ENCODE assay signal across 15 cellular contexts in genomic region chr4:20356565-20356964, GRCh38.
A peak's percentile ranks its signal among the peaks of the same experiment; 100 is the strongest.
DNase-seq lines count a peak whose midpoint lies in the region; ATAC-seq lines count a peak whose summit lies in the region.
"Had no signal": no experiment of that assay in that cellular context is flagged by ENCODE, and none has a peak within 500 bp of the region (broad histone marks: within the 10 kb centered on the region; RNA-seq: fewer than 3 reads in every experiment).

No MANE protein-coding gene starts in this region.

- ATAC-seq in aorta (ENCODE audit: low FRiP score): no peak
- no peak for ATAC-seq in HG03280 (IDR thresholded peaks at IDR 0.05; ENCODE audit: unreplicated experiment)
- no peak for ATAC-seq in HG03095 (IDR thresholded peaks at IDR 0.05; ENCODE audit: unreplicated experiment)
- ATAC-seq: heart right ventricle, right lobe of liver had no signal

- no peak overlapping the region for H2AFZ ChIP-seq in neuronal stem cell (ENCODE audit: low read length)

- H3K4me1 ChIP-seq in HUES64 (ENCODE audit: insufficient read depth, low read length): peaks cover 25% of the 10 kb centered on the region
- H3K4me1 ChIP-seq in endocrine pancreas (ENCODE audit: control insufficient read depth, insufficient read depth, low read length): peaks cover 22% of the 10 kb centered on the region
- H3K4me1 ChIP-seq in neuronal stem cell (ENCODE audit: control insufficient read depth in 2 of 2, insufficient read depth in 1 of 2, low read depth in 1 of 2, low read length in 2 of 2): peaks cover 3 to 42% of the 10 kb centered on the region in 2 donors
- no peaks in the 10 kb centered on the region for H3K4me1 ChIP-seq in aorta (ENCODE audit: control insufficient read depth in 1 of 2, insufficient read depth in 2 of 2, low read length in 2 of 2)
- H3K4me1 ChIP-seq: right lobe of liver had no signal

- H4K8ac ChIP-seq in neuronal stem cell (ENCODE audit: low read depth, low read length): no peak overlapping the region

- H3K9ac ChIP-seq in HUES64 (ENCODE audit: low read depth, low read length) (peak overlapping the region; percentile 12; the same call in 1 of the 2 replicates), endocrine pancreas (ENCODE audit: control insufficient read depth, insufficient read depth, low read length) (no peak overlapping the region), neuronal stem cell (ENCODE audit: low read depth, low read length, poor library complexity) (no peak overlapping the region)

- no peak overlapping the region for H2BK5ac ChIP-seq in neuronal stem cell (ENCODE audit: low read length)

- DNase-seq in NCI-H510A (lab: John Stamatoyannopoulos, UW): peak; percentile 16
- DNase-seq in neuronal stem cell (ENCODE audit: low spot score): peak; percentile 39
- DNase-seq in aorta: no peak
- no peak for DNase-seq in activated T-cell treated with anti-CD3 and anti-CD28 coated beads, Interleukin-2, amount 50 U/mL, for 48 hours
- DNase-seq: CD4-positive, CD25-positive, alpha-beta regulatory T cell; heart right ventricle; MG63; right lobe of liver; SIG-M5; trophoblast cell had no signal

- H3K27ac ChIP-seq in HUES64 (ENCODE audit: low read depth, low read length): no peak overlapping the region
- H3K27ac ChIP-seq in neuronal stem cell (replicated peaks; ENCODE audit: low read length): no peak overlapping the region
- no peak overlapping the region for H3K27ac ChIP-seq in aorta (ENCODE audit: low read depth in 1 of 2, low read length in 2 of 2)
- H3K27ac ChIP-seq: heart right ventricle, HL-60, right lobe of liver had no signal

- H3K4me2 ChIP-seq in neuronal stem cell (ENCODE audit: insufficient read depth, low read length, poor library complexity, severe bottlenecking): peak overlapping the region; percentile 23

- no peaks in the 10 kb centered on the region for H3K79me1 ChIP-seq in neuronal stem cell (ENCODE audit: low read depth, low read length)

- no peak overlapping the region for H2BK15ac ChIP-seq in neuronal stem cell (ENCODE audit: low read length)

- H2BK120ac ChIP-seq in neuronal stem cell (ENCODE audit: low read depth, low read length): no peak overlapping the region

- no peak overlapping the region for H3K4ac ChIP-seq in neuronal stem cell (ENCODE audit: low read length)

- H3K23ac ChIP-seq in neuronal stem cell (ENCODE audit: low read depth, low read length, poor library complexity): no peak overlapping the region

- H3K14ac ChIP-seq in neuronal stem cell (ENCODE audit: low read length): no peak overlapping the region

- H3K36me3 ChIP-seq in HUES64 (ENCODE audit: insufficient read depth, low read length) (no peaks in the 10 kb centered on the region), endocrine pancreas (ENCODE audit: control insufficient read depth, insufficient read depth, low read length) (no peaks in the 10 kb centered on the region), neuronal stem cell (replicated peaks in 1 of 2; ENCODE audit: control insufficient read depth in 2 of 2, insufficient read depth in 2 of 2, low read length in 2 of 2) (no peaks in the 10 kb centered on the region), aorta (ENCODE audit: control insufficient read depth in 1 of 2, insufficient read depth in 2 of 2, low read length in 1 of 2) (no peaks in the 10 kb centered on the region)
- H3K36me3 ChIP-seq: heart right ventricle, MG63, right lobe of liver had no signal

- H2AK5ac ChIP-seq in neuronal stem cell (ENCODE audit: low read depth, low read length): no peak overlapping the region

- 69% methylated on average over 2 of the region's 3 CpGs for WGBS in HUES64
- WGBS in neuronal stem cell (ENCODE audit: extremely low coverage in 2 of 2, insufficient read length in 2 of 2, insufficient replicate concordance in 1 of 2), 2 donors: no CpG with 5 or more reads among the region's 3 CpGs
- WGBS in aorta, 2 donors: 38 to 42% methylated on average over 3 of the region's 3 CpGs

- intact Hi-C loops in aorta (cut with DNase I): no loop called here

- H3K4me3 ChIP-seq in HUES64 (ENCODE audit: low read length): no peak overlapping the region
- peak overlapping the region; percentile 69 for H3K4me3 ChIP-seq in endocrine pancreas (ENCODE audit: control insufficient read depth, insufficient read depth, low read length)
- H3K4me3 ChIP-seq in neuronal stem cell (ENCODE audit: low read length in 2 of 2): no peak overlapping the region
- no peak overlapping the region for H3K4me3 ChIP-seq in aorta (ENCODE audit: low read length in 2 of 2)
- H3K4me3 ChIP-seq: heart right ventricle, MG63, right lobe of liver had no signal

- no peak overlapping the region for H3K18ac ChIP-seq in neuronal stem cell (ENCODE audit: low read length)

- no peaks in the 10 kb centered on the region for H3K27me3 ChIP-seq in HUES64 (ENCODE audit: insufficient read depth, low read length)
- no peaks in the 10 kb centered on the region for H3K27me3 ChIP-seq in endocrine pancreas (ENCODE audit: control insufficient read depth, insufficient read depth, low read length)
- no peaks in the 10 kb centered on the region for H3K27me3 ChIP-seq in neuronal stem cell (ENCODE audit: control insufficient read depth in 3 of 3, insufficient read depth in 3 of 3, low read depth in 1 of 3, low read length in 3 of 3)
- H3K27me3 ChIP-seq in aorta (ENCODE audit: control insufficient read depth in 1 of 2, insufficient read depth in 2 of 2, low read length in 1 of 2): no peaks in the 10 kb centered on the region
- H3K27me3 ChIP-seq: heart right ventricle, MG63, right lobe of liver had no signal

- no peak overlapping the region for H4K91ac ChIP-seq in neuronal stem cell (ENCODE audit: low read depth, low read length, poor library complexity)

- no peak overlapping the region for H2BK12ac ChIP-seq in neuronal stem cell (ENCODE audit: low read length)

- H3K9me3 ChIP-seq in HUES64 (ENCODE audit: insufficient read depth, low read depth, low read length) (no peaks in the 10 kb centered on the region), endocrine pancreas (ENCODE audit: control insufficient read depth, low read length) (no peaks in the 10 kb centered on the region), neuronal stem cell (replicated peaks in 1 of 2; ENCODE audit: control insufficient read depth in 2 of 2, insufficient read depth in 1 of 2, low read depth in 1 of 2, low read length in 2 of 2) (no peaks in the 10 kb centered on the region), aorta (ENCODE audit: control insufficient read depth, low read length) (no peaks in the 10 kb centered on the region)
- H3K9me3 ChIP-seq: heart right ventricle, MG63, right lobe of liver had no signal

Comparison
In these comparisons a context has a peak if more than half of its experiments do, and no peak if none do; other contexts are left out.
1. DNase-seq: peak in NCI-H510A (single experiment) and neuronal stem cell (single experiment); none in aorta (0 of 2) and activated T-cell treated with anti-CD3 and anti-CD28 coated beads, Interleukin-2, amount 50 U/mL, for 48 hours (0 of 2).